Comparison of ENCODE assay signal across 17 cellular contexts in genomic region chr5:142571921-142572320, GRCh38.
A peak's percentile ranks its signal among the peaks of the same experiment; 100 is the strongest.
DNase-seq lines count a peak whose midpoint lies in the region; ATAC-seq, FAIRE-seq and TF ChIP-seq lines count a peak whose summit lies in the region.
"Had no signal": no experiment of that assay in that cellular context is flagged by ENCODE, and none has a peak within 500 bp of the region (broad histone marks: within the 10 kb centered on the region; RNA-seq: fewer than 3 reads in every experiment).

No MANE protein-coding gene starts in this region.

- no peak for TF ChIP-seq EP300 in K562 (IDR thresholded peaks at IDR 0.05; ENCODE audit: low read length)

- no peak for TF ChIP-seq RAD21 in K562 (CRISPR knock-in tag; conservative IDR thresholded peaks at IDR 0.05 in 1 of 2, IDR thresholded peaks at IDR 0.05 in 1 of 2)

- H3K4me2 ChIP-seq in Loucy (ENCODE audit: low read depth, low read length, poor library complexity, severe bottlenecking) (no peak overlapping the region), K562 (ENCODE audit: insufficient read depth, low read length) (no peak overlapping the region), mesendoderm (ENCODE audit: low read length) (no peak overlapping the region)

- peak overlapping the region; percentile 45 for H2BK120ac ChIP-seq in mesendoderm (ENCODE audit: low read depth, low read length)

- H3K9me3 ChIP-seq in Loucy (ENCODE audit: insufficient read depth, low read depth, low read length) (no peaks in the 10 kb centered on the region), K562 (replicated peaks; ENCODE audit: control insufficient read depth, insufficient read depth, low read depth, low read length) (no peaks in the 10 kb centered on the region)

- 0% methylated on average over 3 of the region's 3 CpGs for WGBS in K562 (ENCODE audit: insufficient coverage, low coverage, missing lambda C conversion rate)
- WGBS in mesendoderm (ENCODE audit: extremely low coverage, insufficient coverage, low lambda C conversion rate), result no CpG with 5 or more reads among the region's 3 CpGs

- no peak overlapping the region for H3K23ac ChIP-seq in mesendoderm (ENCODE audit: low read length)

- no peak for DNase-seq in K562 (ENCODE audit: extremely low read depth in 1 of 4, low spot score in 3 of 4)
- DNase-seq in mesendoderm, result no peak
- no peak for DNase-seq in NCI-H1092 (lab: John Stamatoyannopoulos, UW)
- DNase-seq in dermis blood vessel endothelial cell, result no peak
- DNase-seq in NCI-H446 treated with DMSO at 0.1 percent for 48 hours (lab: John Stamatoyannopoulos, UW), result no peak
- DNase-seq: C1 segment of cervical spinal cord; CD4-positive, alpha-beta memory T cell; DND-41; GDM1; GM23248 had no signal

- H2AK5ac ChIP-seq in mesendoderm (ENCODE audit: low read length), result no peak overlapping the region

- no peak overlapping the region for H3K56ac ChIP-seq in mesendoderm (ENCODE audit: low read length)

- H4K8ac ChIP-seq in mesendoderm (ENCODE audit: low read depth, low read length), result peak overlapping the region; percentile 28

- no peak overlapping the region for H2BK5ac ChIP-seq in mesendoderm (ENCODE audit: low read length)

- no peak overlapping the region for H3K9ac ChIP-seq in Loucy (ENCODE audit: low read depth, low read length, poor library complexity, severe bottlenecking)
- H3K9ac ChIP-seq in K562 (ENCODE audit: insufficient read depth in 1 of 2, low read depth in 2 of 2, low read length in 2 of 2), result no peak overlapping the region
- H3K9ac ChIP-seq in mesendoderm (ENCODE audit: low read length), result no peak overlapping the region
- H3K9ac ChIP-seq: GM23248 had no signal

- H3K18ac ChIP-seq in mesendoderm (ENCODE audit: low read length), result peak overlapping the region; percentile 6

- BruUV-seq in K562 (replicated peaks; lab: Mats Ljungman, UMichigan), result no TSS peak

- H2BK15ac ChIP-seq in mesendoderm (replicated peaks; ENCODE audit: low read depth), result no peak overlapping the region

- no peaks in the 10 kb centered on the region for H3K79me2 ChIP-seq in Loucy (ENCODE audit: insufficient read depth, low read length)
- H3K79me2 ChIP-seq in K562 (ENCODE audit: control insufficient read depth, insufficient read depth, low read length), result no peaks in the 10 kb centered on the region
- H3K79me2 ChIP-seq in mesendoderm (ENCODE audit: control insufficient read depth, insufficient read depth, low read length), result no peaks in the 10 kb centered on the region

- in situ Hi-C loops in K562 (cut with MboI), result no loop called here

- no peak for ATAC-seq in K562
- no peak for ATAC-seq in GM21423 (IDR thresholded peaks at IDR 0.05; ENCODE audit: unreplicated experiment)
- ATAC-seq: HCT116 had no signal

- intact Hi-C loops in K562 (cut with micrococcal nuclease), result no loop called here

- H2AFZ ChIP-seq in Loucy (ENCODE audit: low read length) (peak overlapping the region; percentile 58; the same call in 1 of the 2 replicates), K562 (ENCODE audit: low read depth, low read length) (no peak overlapping the region)
- H2AFZ ChIP-seq: GM23248 had no signal

- H3F3A ChIP-seq in Loucy (ENCODE audit: low read depth), result no peaks in the 10 kb centered on the region

- no peak overlapping the region for H3K27ac ChIP-seq in K562 (ENCODE audit: extremely low read depth, low read depth, low read length)
- H3K27ac ChIP-seq in mesendoderm (ENCODE audit: low read depth, low read length), result peak overlapping the region; percentile 82
- H3K27ac ChIP-seq: GM23248 had no signal

- H3K9me1 ChIP-seq in K562 (ENCODE audit: control insufficient read depth, insufficient read depth, low read length), result no peaks in the 10 kb centered on the region

- H3K36me3 ChIP-seq in Loucy (ENCODE audit: insufficient read depth, low read length), result no peaks in the 10 kb centered on the region
- no peaks in the 10 kb centered on the region for H3K36me3 ChIP-seq in K562 (ENCODE audit: control insufficient read depth, insufficient read depth, low read length)
- H3K36me3 ChIP-seq in mesendoderm (ENCODE audit: control insufficient read depth, insufficient read depth, low read length), result no peaks in the 10 kb centered on the region

- no peak overlapping the region for H3K4ac ChIP-seq in mesendoderm (ENCODE audit: low read depth, low read length)

- no peaks in the 10 kb centered on the region for H3K79me1 ChIP-seq in mesendoderm (ENCODE audit: low read length)

- H4K20me1 ChIP-seq in Loucy (ENCODE audit: insufficient read depth, low read length, poor library complexity, severe bottlenecking) (no peaks in the 10 kb centered on the region), K562 (replicated peaks; ENCODE audit: control insufficient read depth, insufficient read depth, low read length) (no peaks in the 10 kb centered on the region)

- H4K5ac ChIP-seq in mesendoderm (ENCODE audit: low read length), result no peak overlapping the region

- TF ChIP-seq POLR2A in K562 (conservative IDR thresholded peaks at IDR 0.05), result no peak

- peaks cover 8% of the 10 kb centered on the region for H3K4me1 ChIP-seq in Loucy (ENCODE audit: insufficient read depth, low read length, poor library complexity, severe bottlenecking)
- no peaks in the 10 kb centered on the region for H3K4me1 ChIP-seq in K562 (replicated peaks in 1 of 2; ENCODE audit: control insufficient read depth in 2 of 2, insufficient read depth in 2 of 2, low read length in 2 of 2)
- peaks cover 2% of the 10 kb centered on the region for H3K4me1 ChIP-seq in mesendoderm (ENCODE audit: control insufficient read depth, low read depth, low read length)

- no peak for FAIRE-seq in K562 (lab: Jason Lieb, UNC)
- FAIRE-seq: A204.1, GM12892, GM19239, H54 had no signal

- POLR2A ChIA-PET in K562 (lab: Yijun Ruan, JAX), result no interaction called here

- no peak for TF ChIP-seq CTCF in Loucy (conservative IDR thresholded peaks at IDR 0.05; ENCODE audit: low read length)
- TF ChIP-seq CTCF in K562 (IDR thresholded peaks at IDR 0.05 in 2 of 3, conservative IDR thresholded peaks at IDR 0.05 in 1 of 3; ENCODE audit: insufficient read depth in 2 of 3, low read depth in 1 of 3, low read length in 3 of 3), result no peak

- CTCF ChIA-PET in K562 (lab: Yijun Ruan, JAX; ENCODE audit: low intra/inter-chr PET ratio), result no interaction called here

- H3K27me3 ChIP-seq in Loucy (ENCODE audit: insufficient read depth, low read length, poor library complexity, severe bottlenecking) (no peaks in the 10 kb centered on the region), K562 (ENCODE audit: control insufficient read depth in 2 of 2, insufficient read depth in 2 of 2, low read length in 2 of 2) (peaks cover 9 to 11% of the 10 kb centered on the region in 2 experiments; a peak in 4 of 5 replicates), mesendoderm (ENCODE audit: insufficient read depth, low read length, poor library complexity) (no peaks in the 10 kb centered on the region)

- H3K4me3 ChIP-seq in Loucy (ENCODE audit: low read length, poor library complexity, severe bottlenecking), result no peak overlapping the region
- H3K4me3 ChIP-seq in K562, result no peak overlapping the region
- no peak overlapping the region for H3K4me3 ChIP-seq in mesendoderm (ENCODE audit: low read length)
- H3K4me3 ChIP-seq: GM23248 had no signal

- H3K9me2 ChIP-seq in Loucy (replicated peaks; ENCODE audit: low read depth, low read length), result no peaks in the 10 kb centered on the region

TF ChIP-seq in K562, 482 proteins besides CTCF, POLR2A, EP300 and RAD21:
- TF ChIP-seq ZNF316 (IDR thresholded peaks at IDR 0.05) (0 out of 2 replicates have a peak, but pooled peaks have one; percentile 11), CEBPZ (IDR thresholded peaks at IDR 0.05; ENCODE audit: borderline replicate concordance, low read depth, low read length) (no peak), TAF7 (tag; IDR thresholded peaks at IDR 0.05) (no peak), KLF10 (CRISPR knock-in tag; IDR thresholded peaks at IDR 0.05) (no peak), HSF4 (CRISPR knock-in tag; IDR thresholded peaks at IDR 0.05; ENCODE audit: borderline replicate concordance) (no peak), CBFA2T3 (IDR thresholded peaks at IDR 0.05) (peak; percentile 16; the same call in 1 of the 2 replicates), TAL1 (IDR thresholded peaks at IDR 0.05) (0 out of 2 replicates have a peak, but pooled peaks have one; percentile 18), ETV1 (tag; conservative IDR thresholded peaks at IDR 0.05; ENCODE audit: low read depth) (no peak)
TF ChIP-seq in K562: peak in this region for 3.
